In the genomic region with DNA sequence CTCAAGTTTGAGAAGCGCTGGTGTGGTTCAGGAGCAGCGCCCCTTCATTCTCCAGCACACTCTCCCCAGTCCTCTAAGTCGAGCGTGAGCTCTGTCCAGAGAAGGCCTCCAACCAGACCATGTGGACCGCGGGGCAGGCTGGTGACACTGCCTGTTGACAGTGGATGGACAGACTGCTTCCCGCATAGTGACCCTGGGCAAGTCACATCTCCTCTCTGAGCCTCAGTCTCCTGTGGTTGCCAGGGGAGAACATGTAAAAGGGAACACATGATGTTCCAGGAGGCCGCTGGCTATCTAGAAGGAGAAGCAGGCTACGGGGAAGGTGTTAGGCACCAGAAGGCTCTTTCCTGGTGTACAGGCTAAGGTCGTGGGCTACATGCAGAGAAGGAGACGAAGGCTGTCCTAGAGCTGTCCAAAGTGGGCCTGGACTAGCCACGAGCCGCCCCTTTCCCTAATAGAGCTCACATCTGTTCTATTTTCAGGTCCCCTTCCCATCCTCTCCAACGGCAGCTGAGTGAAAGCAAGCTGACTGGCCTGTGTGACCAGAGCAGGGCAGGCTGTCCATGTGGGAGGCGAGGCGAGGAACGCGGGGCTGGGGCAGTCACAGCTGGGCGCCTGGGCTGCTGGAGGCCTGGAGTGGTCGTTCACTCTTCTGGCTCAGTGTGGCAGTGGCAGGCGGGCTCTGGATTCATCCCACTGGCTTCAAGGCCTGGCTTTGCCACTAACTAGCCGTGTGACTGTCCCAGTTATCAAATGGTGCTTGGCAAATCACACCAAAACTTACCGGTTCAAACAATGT, we compare ENCODE assay signal across 9 cellular contexts. TPM values are rescaled to one million over a fixed set of nuclear protein-coding genes. Genes with fewer than 3 reads are reported as not detected.
DNase-seq lines count a peak whose midpoint lies in the region; TF ChIP-seq lines count a peak whose summit lies in the region.
"Had no signal": no experiment of that assay in that cellular context is flagged by ENCODE, and none has a peak within 500 bp of the region (broad histone marks: within the 10 kb centered on the region; RNA-seq: fewer than 3 reads in every experiment).

No MANE protein-coding gene starts in this region.

- H3K4me1 Mint-ChIP-seq in chondrocyte (ENCODE audit: low read depth) = peaks cover 18% of the 10 kb centered on the region
- H3K4me1 Mint-ChIP-seq in nephron = peaks cover 6% of the 10 kb centered on the region

- H3K27me3 Mint-ChIP-seq in chondrocyte (ENCODE audit: low read depth) (no peaks in the 10 kb centered on the region), nephron (ENCODE audit: low read depth) (peaks cover 8% of the 10 kb centered on the region)

- H3K36me3 Mint-ChIP-seq in chondrocyte (ENCODE audit: low read depth) = no peaks in the 10 kb centered on the region
- H3K36me3 Mint-ChIP-seq in nephron (ENCODE audit: low read depth) = no peaks in the 10 kb centered on the region

- H3K27ac ChIP-seq in ovary = no peak overlapping the region

- intact Hi-C loops in ovary (cut with DNase I) = loop anchor here in 1 of 4 donors (10.0 kb wide), 1 partner anchor 185 kb away; no protein-coding TSS in a partner anchor

- WGBS in ovary, 3 donors = 77 to 85% (median 81%) methylated on average over 23 of the region's 23 CpGs

- no peak overlapping the region for H3K4me3 ChIP-seq in ovary

- H3K9me3 Mint-ChIP-seq in chondrocyte (ENCODE audit: low read depth) (no peaks in the 10 kb centered on the region), nephron (no peaks in the 10 kb centered on the region)

- H3K27ac Mint-ChIP-seq in chondrocyte (ENCODE audit: unreplicated experiment) (peak overlapping the region; percentile 79), nephron (peak overlapping the region in 2 of 3 experiments; percentile 26 to 68)

- no peak overlapping the region for H3K4me3 Mint-ChIP-seq in chondrocyte (ENCODE audit: unreplicated experiment)
- H3K4me3 Mint-ChIP-seq in nephron = no peak overlapping the region

- H3K9me3 ChIP-seq in ovary = no peaks in the 10 kb centered on the region

- TF ChIP-seq POLR2A in ovary (IDR thresholded peaks at IDR 0.05) = no peak

- no peaks in the 10 kb centered on the region for H3K27me3 ChIP-seq in ovary

- TF ChIP-seq CTCF in chondrocyte (IDR thresholded peaks at IDR 0.05) = no peak
- TF ChIP-seq CTCF in nephron (IDR thresholded peaks at IDR 0.05; ENCODE audit: unreplicated experiment in 3 of 3) = no peak
- no peak for TF ChIP-seq CTCF in ovary (IDR thresholded peaks at IDR 0.05)

- DNase-seq in stimulated activated CD4-positive, alpha-beta T cell treated with anti-CD3 and anti-CD28 coated beads, Interleukin-4, amount 100 ng/mL, for 24 hours = peak; percentile 3
- no peak for DNase-seq in stimulated activated CD4-positive, alpha-beta T cell treated with anti-CD3 and anti-CD28 coated beads, Interleukin-15, amount 100 ng/mL, for 24 hours
- DNase-seq in chondrocyte (ENCODE audit: low spot score) = peak; percentile 82
- no peak for DNase-seq in stimulated activated CD8-positive, alpha-beta memory T cell treated with anti-CD3 and anti-CD28 coated beads, Interleukin-4, amount 100 ng/mL, for 48 hours
- DNase-seq in ovary = no peak
- DNase-seq in HCEC 1CT = no peak
- DNase-seq in GM19238 (ENCODE audit: insufficient read length, low spot score) = no peak
- DNase-seq: GOT3 had no signal

- H3K36me3 ChIP-seq in ovary = no peaks in the 10 kb centered on the region

- H3K4me1 ChIP-seq in ovary (ENCODE audit: insufficient read depth) = no peaks in the 10 kb centered on the region

- TF ChIP-seq EP300 in ovary (IDR thresholded peaks at IDR 0.05) = no peak

RNA-seq across cellular contexts. Expression of a gene that starts 11.1 kb away (rescaled TPM):
- total RNA-seq in chondrocyte = 3.8 to 4.5 TPM (median 4.5 TPM) in 3 replicates
- 10 to 100 TPM in 6 of 7 donors, 1 to 10 TPM in 1; 7.2 to 58.6 (median 19.4) TPM for total RNA-seq in ovary
- 10 to 100 TPM in 1 of 2 donors, under 1 TPM in 1; 0.88 to 11.5 TPM for polyA plus RNA-seq in ovary

RNA-seq across cellular contexts. Expression of a gene that starts 28.8 kb away (rescaled TPM):
- total RNA-seq in chondrocyte (28.6 to 30.4 TPM (median 30.2 TPM) in 3 replicates), ovary (10 to 100 TPM; 11.3 to 27.1 (median 16.9) TPM)
- polyA plus RNA-seq in ovary = 1 to 10 TPM; 6.9 to 8.0 TPM

Comparison
In these comparisons a context has a peak if more than half of its experiments do, and no peak if none do; other contexts are left out.
1. DNase-seq: peak in stimulated activated CD4-positive, alpha-beta T cell treated with anti-CD3 and anti-CD28 coated beads, Interleukin-4, amount 100 ng/mL, for 24 hours (single experiment) and chondrocyte (single experiment); none in stimulated activated CD4-positive, alpha-beta T cell treated with anti-CD3 and anti-CD28 coated beads, Interleukin-15, amount 100 ng/mL, for 24 hours (single experiment), stimulated activated CD8-positive, alpha-beta memory T cell treated with anti-CD3 and anti-CD28 coated beads, Interleukin-4, amount 100 ng/mL, for 48 hours (single experiment), ovary (0 of 5), HCEC 1CT (single experiment) and GM19238 (single experiment).